8 cellular contexts compared by ENCODE assay signal in genomic region chr6:19870322-19870721, GRCh38. TPM values are rescaled to one million over a fixed set of nuclear protein-coding genes. Genes with fewer than 3 reads are reported as not detected.
"Had no signal": no experiment of that assay in that cellular context is flagged by ENCODE, and none has a peak within 500 bp of the region (broad histone marks: within the 10 kb centered on the region; RNA-seq: fewer than 3 reads in every experiment).

No MANE protein-coding gene starts in this region.

- DNase-seq: GDM1, GF-D8 had no signal

- H3K4me3 ChIP-seq: GM12878 had no signal

- FAIRE-seq: G401.6, GM12878, GM12891, GM12892, GM18507, GM19239 had no signal

- ATAC-seq: GM12878 had no signal

RNA-seq across cellular contexts. Expression of gene ID4, which starts 33.2 kb away (rescaled TPM):
- total RNA-seq: GM12878 had no signal
